27 cellular contexts compared by ENCODE assay signal in genomic region chr6:119603501-119603900, GRCh38.
"Had no signal": no experiment of that assay in that cellular context is flagged by ENCODE, and none has a peak within 500 bp of the region (broad histone marks: within the 10 kb centered on the region; RNA-seq: fewer than 3 reads in every experiment).

No MANE protein-coding gene starts in this region.

- H3K27me3 ChIP-seq: ascending aorta, SJSA1 had no signal

- H3K4me3 ChIP-seq: ascending aorta, SJSA1 had no signal

- H3K27ac ChIP-seq: ascending aorta had no signal

- H3K27me3 Mint-ChIP-seq: activated B cell treated with CpG ODN at 0.5 μM for 24 hours; activated CD4-positive, alpha-beta T cell treated with anti-CD3 and anti-CD28 coated beads, Interleukin-2, amount 10 ng/mL, durations not matched to agents 24 days and 14 days; activated CD8-positive, alpha-beta memory T cell treated with anti-CD3 and anti-CD28 coated beads, Interleukin-2, amount 10 ng/mL, durations not matched to agents 7 days and 5 days; activated naive CD4-positive, alpha-beta T cell treated with anti-CD3 and anti-CD28 coated beads, Interleukin-2, amount 50 U/mL, for 24 hours; activated naive CD8-positive, alpha-beta T cell treated with anti-CD3 and anti-CD28 coated beads, Interleukin-2, amount 50 U/mL, for 24 hours; activated T-cell treated with anti-CD3 and anti-CD28 coated beads, Interleukin-2, amount 50 U/mL, for 24 hours; brain had no signal

- H3K4me1 ChIP-seq: ascending aorta had no signal

- H3K9me3 Mint-ChIP-seq: activated B cell treated with CpG ODN at 0.5 μM for 24 hours; activated CD4-positive, alpha-beta T cell treated with anti-CD3 and anti-CD28 coated beads, Interleukin-2, amount 10 ng/mL, durations not matched to agents 24 days and 14 days; activated naive CD4-positive, alpha-beta T cell treated with anti-CD3 and anti-CD28 coated beads, Interleukin-2, amount 50 U/mL, for 24 hours; activated naive CD8-positive, alpha-beta T cell treated with anti-CD3 and anti-CD28 coated beads, Interleukin-2, amount 50 U/mL, for 24 hours; activated T-cell treated with anti-CD3 and anti-CD28 coated beads, Interleukin-2, amount 50 U/mL, for 24 hours; activated T-helper 1 cell treated with anti-CD3 and anti-CD28 coated beads, Interleukin-12 subunit alpha, Interleukin-12 subunit beta, Interleukin-2, Interleukin-4 antibody, amounts not matched to agents 30 ng/mL and 10 ng/mL and 1 ng/mL, durations not matched to agents 14 hours and 24 hours and 36 hours; brain had no signal

- H3K9me3 ChIP-seq: ascending aorta, SJSA1 had no signal

- ATAC-seq: activated CD8-positive, alpha-beta memory T cell treated with anti-CD3 and anti-CD28 coated beads, Interleukin-2, amount 10 ng/mL, durations not matched to agents 7 days and 5 days; activated naive CD8-positive, alpha-beta T cell treated with anti-CD3 and anti-CD28 coated beads, Interleukin-2, amount 50 U/mL, for 24 hours had no signal

- H3K4me1 Mint-ChIP-seq: activated B cell treated with CpG ODN at 0.5 μM for 24 hours; activated CD4-positive, alpha-beta T cell treated with anti-CD3 and anti-CD28 coated beads, Interleukin-2, amount 10 ng/mL, durations not matched to agents 24 days and 14 days; activated CD8-positive, alpha-beta memory T cell treated with anti-CD3 and anti-CD28 coated beads, Interleukin-2, amount 10 ng/mL, durations not matched to agents 7 days and 5 days; activated naive CD4-positive, alpha-beta T cell treated with anti-CD3 and anti-CD28 coated beads, Interleukin-2, amount 50 U/mL, for 24 hours; activated naive CD8-positive, alpha-beta T cell treated with anti-CD3 and anti-CD28 coated beads, Interleukin-2, amount 50 U/mL, for 24 hours; brain had no signal

- DNase-seq: activated B cell treated with CpG ODN at 0.5 μM for 24 hours; activated CD4-positive, alpha-beta T cell treated with anti-CD3 and anti-CD28 coated beads for 1 hour; activated CD4-positive, alpha-beta T cell treated with anti-CD3 and anti-CD28 coated beads, Interleukin-2, amount 10 ng/mL, durations not matched to agents 24 days and 14 days; activated CD4-positive, alpha-beta T cell treated with anti-CD3 and anti-CD28 coated beads, Interleukin-2, amount 50 U/mL, for 48 hours; activated CD8-positive, alpha-beta memory T cell treated with anti-CD3 and anti-CD28 coated beads, Interleukin-2, amount 10 ng/mL, durations not matched to agents 7 days and 5 days; activated effector memory CD4-positive, alpha-beta T cell treated with Interleukin-2 at 50 U/mL for 16 hours; activated naive CD4-positive, alpha-beta T cell; activated naive CD8-positive, alpha-beta T cell treated with anti-CD3 and anti-CD28 coated beads, Interleukin-2, amount 50 U/mL, for 24 hours; activated T-cell treated with anti-CD3 and anti-CD28 coated beads, Interleukin-2, amount 50 U/mL, for 24 hours; amniotic stem cell; Karpas-422; NCI-H1417 treated with DMSO at 0.1 percent for 48 hours; NCI-H1694; NCI-H2029; NCI-H2107; NCI-H2171 treated with DMSO at 0.1 percent for 48 hours; NCI-H226; NCI-H526; NCI-H82; RPMI8226; SHP77; T1000 had no signal

- H3K36me3 ChIP-seq: ascending aorta, SJSA1 had no signal

- H3K36me3 Mint-ChIP-seq: activated CD8-positive, alpha-beta memory T cell treated with anti-CD3 and anti-CD28 coated beads, Interleukin-2, amount 10 ng/mL, durations not matched to agents 7 days and 5 days; activated naive CD4-positive, alpha-beta T cell treated with anti-CD3 and anti-CD28 coated beads, Interleukin-2, amount 50 U/mL, for 24 hours; brain had no signal

- H3K4me3 Mint-ChIP-seq: activated B cell treated with CpG ODN at 0.5 μM for 24 hours; activated CD4-positive, alpha-beta T cell treated with anti-CD3 and anti-CD28 coated beads, Interleukin-2, amount 10 ng/mL, durations not matched to agents 24 days and 14 days; activated CD8-positive, alpha-beta memory T cell treated with anti-CD3 and anti-CD28 coated beads, Interleukin-2, amount 10 ng/mL, durations not matched to agents 7 days and 5 days; activated naive CD4-positive, alpha-beta T cell treated with anti-CD3 and anti-CD28 coated beads, Interleukin-2, amount 50 U/mL, for 24 hours; activated naive CD8-positive, alpha-beta T cell treated with anti-CD3 and anti-CD28 coated beads, Interleukin-2, amount 50 U/mL, for 24 hours; activated T-cell treated with anti-CD3 and anti-CD28 coated beads, Interleukin-2, amount 50 U/mL, for 24 hours; activated T-helper 1 cell treated with anti-CD3 and anti-CD28 coated beads, Interleukin-12 subunit alpha, Interleukin-12 subunit beta, Interleukin-2, Interleukin-4 antibody, amounts not matched to agents 30 ng/mL and 10 ng/mL and 1 ng/mL, durations not matched to agents 14 hours and 24 hours and 36 hours; brain had no signal

- H3K27ac Mint-ChIP-seq: activated B cell treated with CpG ODN at 0.5 μM for 24 hours; activated CD4-positive, alpha-beta T cell treated with anti-CD3 and anti-CD28 coated beads, Interleukin-2, amount 10 ng/mL, durations not matched to agents 24 days and 14 days; activated CD8-positive, alpha-beta memory T cell treated with anti-CD3 and anti-CD28 coated beads, Interleukin-2, amount 10 ng/mL, durations not matched to agents 7 days and 5 days; activated naive CD4-positive, alpha-beta T cell treated with anti-CD3 and anti-CD28 coated beads, Interleukin-2, amount 50 U/mL, for 24 hours; activated naive CD8-positive, alpha-beta T cell treated with anti-CD3 and anti-CD28 coated beads, Interleukin-2, amount 50 U/mL, for 24 hours; activated T-cell treated with anti-CD3 and anti-CD28 coated beads, Interleukin-2, amount 50 U/mL, for 24 hours; activated T-helper 1 cell treated with anti-CD3 and anti-CD28 coated beads, Interleukin-12 subunit alpha, Interleukin-12 subunit beta, Interleukin-2, Interleukin-4 antibody, amounts not matched to agents 30 ng/mL and 10 ng/mL and 1 ng/mL, durations not matched to agents 14 hours and 24 hours and 36 hours; brain had no signal
